In genomic region chr6:26569433-26569764, GRCh38 we compare ENCODE assay signal across 8 cellular contexts. TPM values are rescaled to one million over a fixed set of nuclear protein-coding genes. Genes with fewer than 3 reads are reported as not detected.
DNase-seq lines count a peak whose midpoint lies in the region; ATAC-seq and TF ChIP-seq lines count a peak whose summit lies in the region.

No MANE protein-coding gene starts in this region.

- WGBS in esophagus squamous epithelium, 2 donors = 10 to 11% methylated on average over 2 of the region's 2 CpGs

- peak overlapping the region; percentile 51 for H3K4me3 ChIP-seq in RWPE2 (ENCODE audit: severe bottlenecking)
- peak overlapping the region in 2 of 4 donors; percentile 50 to 65 for H3K4me3 ChIP-seq in esophagus squamous epithelium

- H3K27ac ChIP-seq in RWPE2 (ENCODE audit: poor library complexity, severe bottlenecking) = peak overlapping the region; percentile 18
- H3K27ac ChIP-seq in esophagus squamous epithelium = peak overlapping the region in 3 of 4 donors; percentile 35 to 72 (median 40)

- DNase-seq in activated CD4-positive, alpha-beta T cell treated with anti-CD3 and anti-CD28 coated beads, Interleukin-2, amount 10 ng/mL, durations not matched to agents 7 days and 5 days = no peak
- DNase-seq in activated CD4-positive, alpha-beta T cell treated with anti-CD3 and anti-CD28 coated beads, Interleukin-2, amount 50 U/mL, for 1 hour = no peak
- DNase-seq in RWPE2 (ENCODE audit: low spot score) (no peak), esophagus squamous epithelium (lab: John Stamatoyannopoulos, UW) (no peak)
- DNase-seq in stimulated activated naive B cell treated with anti-CD40 and anti-IgM and Interleukin-4, amounts not matched to agents 10 μg/mL and 1 μg/mL and 100 μg/mL, for 72 hours = no peak
- DNase-seq in stimulated activated CD4-positive, alpha-beta T cell treated with anti-CD3 and anti-CD28 coated beads, Interleukin-12 subunit alpha, Interleukin-12 subunit beta, amount 100 ng/mL, for 4 hours = no peak

- H3K27ac Mint-ChIP-seq in activated CD4-positive, alpha-beta T cell treated with anti-CD3 and anti-CD28 coated beads, Interleukin-2, amount 10 ng/mL, durations not matched to agents 7 days and 5 days = peak overlapping the region; percentile 94
- H3K27ac Mint-ChIP-seq in stimulated activated naive B cell treated with anti-CD40 and anti-IgM and Interleukin-4, amounts not matched to agents 10 μg/mL and 1 μg/mL and 100 μg/mL, for 72 hours = peak overlapping the region; percentile 100

- TF ChIP-seq POLR2A in esophagus squamous epithelium (IDR thresholded peaks at IDR 0.05) = no peak

- H3K27me3 Mint-ChIP-seq in activated CD4-positive, alpha-beta T cell treated with anti-CD3 and anti-CD28 coated beads, Interleukin-2, amount 10 ng/mL, durations not matched to agents 7 days and 5 days = peaks cover 7% of the 10 kb centered on the region
- peaks cover 7 to 8% of the 10 kb centered on the region in 2 donors for H3K27me3 Mint-ChIP-seq in stimulated activated naive B cell treated with anti-CD40 and anti-IgM and Interleukin-4, amounts not matched to agents 10 μg/mL and 1 μg/mL and 100 μg/mL, for 72 hours

- H3K9me3 ChIP-seq in RWPE2 (ENCODE audit: severe bottlenecking) = no peaks in the 10 kb centered on the region
- H3K9me3 ChIP-seq in esophagus squamous epithelium = no peaks in the 10 kb centered on the region

- H3K4me1 ChIP-seq in RWPE2 (ENCODE audit: insufficient read depth, poor library complexity, severe bottlenecking) = peaks cover 4% of the 10 kb centered on the region
- peaks cover 0 to 33% (median 6%) of the 10 kb centered on the region in 3 donors for H3K4me1 ChIP-seq in esophagus squamous epithelium

- H3K36me3 ChIP-seq in RWPE2 (ENCODE audit: low read depth) (no peaks in the 10 kb centered on the region), esophagus squamous epithelium (no peaks in the 10 kb centered on the region)

- H3K4me1 Mint-ChIP-seq in activated CD4-positive, alpha-beta T cell treated with anti-CD3 and anti-CD28 coated beads, Interleukin-2, amount 10 ng/mL, durations not matched to agents 7 days and 5 days = peaks cover 41% of the 10 kb centered on the region
- H3K4me1 Mint-ChIP-seq in stimulated activated naive B cell treated with anti-CD40 and anti-IgM and Interleukin-4, amounts not matched to agents 10 μg/mL and 1 μg/mL and 100 μg/mL, for 72 hours = peaks cover 19 to 35% of the 10 kb centered on the region in 2 donors

- intact Hi-C loops in esophagus squamous epithelium (cut with DNase I) = no loop called here

- TF ChIP-seq CTCF in RWPE2 (IDR thresholded peaks at IDR 0.05; ENCODE audit: poor library complexity, severe bottlenecking) = peak; percentile 34
- peak in 1 of 6 experiments; percentile 0 for TF ChIP-seq CTCF in esophagus squamous epithelium (IDR thresholded peaks at IDR 0.05)

- POLR2A ChIA-PET in activated CD4-positive, alpha-beta T cell treated with anti-CD3 and anti-CD28 coated beads, Interleukin-2, amount 10 ng/mL, durations not matched to agents 7 days and 5 days (lab: Charles Lee) = interaction anchor here (1.2 kb wide), 1 partner anchor 16 kb away, joined by 7 read pairs; no protein-coding TSS in a partner anchor

- no peaks in the 10 kb centered on the region for H3K27me3 ChIP-seq in RWPE2 (ENCODE audit: insufficient read depth, poor library complexity, severe bottlenecking)
- no peaks in the 10 kb centered on the region for H3K27me3 ChIP-seq in esophagus squamous epithelium

- no peak for ATAC-seq in RWPE2 (ENCODE audit: low read depth)
- no peak for ATAC-seq in stimulated activated naive B cell treated with anti-CD40 and anti-IgM and Interleukin-4, amounts not matched to agents 10 μg/mL and 1 μg/mL and 100 μg/mL, for 72 hours (replicated peaks)
- ATAC-seq in HG02852 (IDR thresholded peaks at IDR 0.05; ENCODE audit: unreplicated experiment) = no peak
- ATAC-seq in GM19397 (IDR thresholded peaks at IDR 0.05; ENCODE audit: unreplicated experiment) = no peak

- CTCF ChIA-PET in activated CD4-positive, alpha-beta T cell treated with anti-CD3 and anti-CD28 coated beads, Interleukin-2, amount 10 ng/mL, durations not matched to agents 7 days and 5 days (lab: Charles Lee) = interaction anchor here (0.6 to 3.2 kb wide), 16 partner anchors 13 to 565 kb away, joined by 3 to 25 read pairs (median 3); partner anchors contain the start of gene HMGN4

- peaks cover 4% of the 10 kb centered on the region for H3K36me3 Mint-ChIP-seq in activated CD4-positive, alpha-beta T cell treated with anti-CD3 and anti-CD28 coated beads, Interleukin-2, amount 10 ng/mL, durations not matched to agents 7 days and 5 days (ENCODE audit: low read depth)
- peaks cover 4 to 14% of the 10 kb centered on the region in 2 donors for H3K36me3 Mint-ChIP-seq in stimulated activated naive B cell treated with anti-CD40 and anti-IgM and Interleukin-4, amounts not matched to agents 10 μg/mL and 1 μg/mL and 100 μg/mL, for 72 hours

- no peaks in the 10 kb centered on the region for H3K9me3 Mint-ChIP-seq in activated CD4-positive, alpha-beta T cell treated with anti-CD3 and anti-CD28 coated beads, Interleukin-2, amount 10 ng/mL, durations not matched to agents 7 days and 5 days
- H3K9me3 Mint-ChIP-seq in stimulated activated naive B cell treated with anti-CD40 and anti-IgM and Interleukin-4, amounts not matched to agents 10 μg/mL and 1 μg/mL and 100 μg/mL, for 72 hours = peaks cover 0 to 3% of the 10 kb centered on the region in 2 donors

- peak overlapping the region; percentile 90 for H3K4me3 Mint-ChIP-seq in activated CD4-positive, alpha-beta T cell treated with anti-CD3 and anti-CD28 coated beads, Interleukin-2, amount 10 ng/mL, durations not matched to agents 7 days and 5 days
- H3K4me3 Mint-ChIP-seq in stimulated activated naive B cell treated with anti-CD40 and anti-IgM and Interleukin-4, amounts not matched to agents 10 μg/mL and 1 μg/mL and 100 μg/mL, for 72 hours = peak overlapping the region; percentile 94 to 95

RNA-seq across cellular contexts. Expression of gene ABT1, which starts 27.4 kb away (rescaled TPM):
- total RNA-seq in activated CD4-positive, alpha-beta T cell treated with anti-CD3 and anti-CD28 coated beads, Interleukin-2, amount 10 ng/mL, durations not matched to agents 7 days and 5 days = 10 to 100 TPM; 24.9 to 27.4 TPM
- 10 to 100 TPM; 16.0 to 23.5 (median 17.1) TPM for total RNA-seq in esophagus squamous epithelium

RNA-seq across cellular contexts. Expression of gene HMGN4, which starts 31.2 kb away (rescaled TPM):
- total RNA-seq in activated CD4-positive, alpha-beta T cell treated with anti-CD3 and anti-CD28 coated beads, Interleukin-2, amount 10 ng/mL, durations not matched to agents 7 days and 5 days = 10 to 100 TPM; 85.7 to 93.0 TPM
- 10 to 100 TPM; 18.1 to 53.2 (median 36.7) TPM for total RNA-seq in esophagus squamous epithelium
